Comparison of ENCODE assay signal across 9 cellular contexts in genomic region chr1:241637604-241638003, GRCh38. TPM values are rescaled to one million over a fixed set of nuclear protein-coding genes. Genes with fewer than 3 reads are reported as not detected.
DNase-seq lines count a peak whose midpoint lies in the region; ATAC-seq, FAIRE-seq and TF ChIP-seq lines count a peak whose summit lies in the region.
"Had no signal": no experiment of that assay in that cellular context is flagged by ENCODE, and none has a peak within 500 bp of the region (broad histone marks: within the 10 kb centered on the region; RNA-seq: fewer than 3 reads in every experiment).

No MANE protein-coding gene starts in this region.

- H3K4me2 ChIP-seq in OCI-LY7 (ENCODE audit: low read length) (peak overlapping the region; percentile 93), trophoblast cell (ENCODE audit: low read length) (peak overlapping the region; percentile 66)

- POLR2A ChIA-PET in activated CD4-positive, alpha-beta T cell treated with anti-CD3 and anti-CD28 coated beads for 36 hours (lab: Charles Lee): interaction anchor here (0.6 to 0.7 kb wide), 2 partner anchors 118 to 214 kb away, joined by 6 to 16 read pairs; partner anchors contain the start of gene FH
- POLR2A ChIA-PET in OCI-LY7 (lab: Charles Lee): interaction anchor here (2.8 kb wide), 1 partner anchor 10 kb away, joined by 8 read pairs; no protein-coding TSS in a partner anchor

- no TSS peak for BruUV-seq in OCI-LY7 (replicated peaks; lab: Mats Ljungman, UMichigan)

- intact Hi-C loops in activated CD4-positive, alpha-beta T cell treated with anti-CD3 and anti-CD28 coated beads for 36 hours (cut with DNase I, micrococcal nuclease): no loop called here
- intact Hi-C loops in OCI-LY7 (cut with micrococcal nuclease; ENCODE audit: unreplicated experiment): no loop called here
- intact Hi-C loops in dendritic cell treated with granulocyte-macrophage colony-stimulating factor and Interleukin-4, amounts not matched to agents 40 ng/mL and 50 ng/mL, for 4 days (cut with micrococcal nuclease): no loop called here

- H3K36me3 Mint-ChIP-seq in activated CD4-positive, alpha-beta T cell treated with anti-CD3 and anti-CD28 coated beads for 36 hours (ENCODE audit: low read depth): peaks cover 34% of the 10 kb centered on the region
- peaks cover 28% of the 10 kb centered on the region for H3K36me3 Mint-ChIP-seq in dendritic cell treated with granulocyte-macrophage colony-stimulating factor and Interleukin-4, amounts not matched to agents 40 ng/mL and 50 ng/mL, for 4 days (ENCODE audit: low read depth)

- no peak for FAIRE-seq in frontal cortex (lab: Jason Lieb, UNC)

- H2AK5ac ChIP-seq in trophoblast cell (ENCODE audit: low read length): no peak overlapping the region

- H3K4me1 Mint-ChIP-seq in activated CD4-positive, alpha-beta T cell treated with anti-CD3 and anti-CD28 coated beads for 36 hours: peaks cover 45% of the 10 kb centered on the region
- H3K4me1 Mint-ChIP-seq in dendritic cell treated with granulocyte-macrophage colony-stimulating factor and Interleukin-4, amounts not matched to agents 40 ng/mL and 50 ng/mL, for 4 days (ENCODE audit: low read depth): peaks cover 39% of the 10 kb centered on the region

- no peak overlapping the region for H2BK12ac ChIP-seq in trophoblast cell (ENCODE audit: low read length)

- no peaks in the 10 kb centered on the region for H4K20me1 ChIP-seq in OCI-LY7 (ENCODE audit: insufficient read depth, low read length)

- DNase-seq in activated CD4-positive, alpha-beta T cell treated with anti-CD3 and anti-CD28 coated beads for 36 hours: no peak
- DNase-seq in activated CD4-positive, alpha-beta T cell treated with anti-CD3 and anti-CD28 coated beads for 4 hours: no peak
- DNase-seq in OCI-LY7 (ENCODE audit: low spot score) (no peak), trophoblast cell (peak; percentile 54 to 81), AG08395 (ENCODE audit: low spot score) (no peak), UCSD-AML1 (lab: John Stamatoyannopoulos, UW; ENCODE audit: unreplicated experiment) (no peak), frontal cortex (ENCODE audit: low spot score in 2 of 2) (no peak)

- H3K79me1 ChIP-seq in trophoblast cell (ENCODE audit: low read length): peaks cover 10% of the 10 kb centered on the region

- peak overlapping the region; percentile 56 for H2BK5ac ChIP-seq in trophoblast cell (ENCODE audit: low read depth, low read length, poor library complexity)

- peaks cover 16% of the 10 kb centered on the region; the same call in 1 of the 2 replicates for H3K79me2 ChIP-seq in OCI-LY7 (ENCODE audit: insufficient read depth, low read depth, low read length)
- peaks cover 9% of the 10 kb centered on the region for H3K79me2 ChIP-seq in trophoblast cell (ENCODE audit: control insufficient read depth, insufficient read depth, low read length, poor library complexity)

- peaks cover 37% of the 10 kb centered on the region for H3K4me1 ChIP-seq in OCI-LY7 (ENCODE audit: insufficient read depth, low read length, poor library complexity, severe bottlenecking)
- H3K4me1 ChIP-seq in trophoblast cell (ENCODE audit: control insufficient read depth in 1 of 2, insufficient read depth in 2 of 2, low read length in 2 of 2): peaks cover 2 to 15% of the 10 kb centered on the region in 2 experiments

- H4K91ac ChIP-seq in trophoblast cell (ENCODE audit: low read depth, low read length): no peak overlapping the region

- H3K36me3 ChIP-seq in OCI-LY7 (ENCODE audit: insufficient read depth, low read length): peaks cover 26% of the 10 kb centered on the region
- peaks cover 0 to 5% of the 10 kb centered on the region in 2 experiments for H3K36me3 ChIP-seq in trophoblast cell (ENCODE audit: control insufficient read depth in 1 of 2, insufficient read depth in 2 of 2, low read length in 2 of 2)

- peak overlapping the region; percentile 77 for H3K4me3 Mint-ChIP-seq in activated CD4-positive, alpha-beta T cell treated with anti-CD3 and anti-CD28 coated beads for 36 hours
- peak overlapping the region; percentile 52 for H3K4me3 Mint-ChIP-seq in dendritic cell treated with granulocyte-macrophage colony-stimulating factor and Interleukin-4, amounts not matched to agents 40 ng/mL and 50 ng/mL, for 4 days

- no peak overlapping the region for H3K27ac ChIP-seq in OCI-LY7 (ENCODE audit: low read depth, low read length, poor library complexity, severe bottlenecking)
- peak overlapping the region; percentile 51 for H3K27ac ChIP-seq in trophoblast cell (ENCODE audit: low read depth, low read length)

- no peak overlapping the region for H3K9ac ChIP-seq in trophoblast cell (ENCODE audit: low read length)

- H3K27me3 ChIP-seq in trophoblast cell (ENCODE audit: insufficient read depth, low read length): no peaks in the 10 kb centered on the region

- no peak overlapping the region for H3K14ac ChIP-seq in trophoblast cell (ENCODE audit: low read length)

- no CpG with 5 or more reads among the region's 4 CpGs for WGBS in trophoblast cell (ENCODE audit: extremely low coverage, insufficient coverage, insufficient read length)

- H3K9me3 Mint-ChIP-seq in activated CD4-positive, alpha-beta T cell treated with anti-CD3 and anti-CD28 coated beads for 36 hours (ENCODE audit: low read depth): peaks cover 7% of the 10 kb centered on the region
- no peaks in the 10 kb centered on the region for H3K9me3 Mint-ChIP-seq in dendritic cell treated with granulocyte-macrophage colony-stimulating factor and Interleukin-4, amounts not matched to agents 40 ng/mL and 50 ng/mL, for 4 days

- H3K4ac ChIP-seq in trophoblast cell (ENCODE audit: low read depth, low read length): peak overlapping the region; percentile 2

- no peaks in the 10 kb centered on the region for H3K27me3 Mint-ChIP-seq in activated CD4-positive, alpha-beta T cell treated with anti-CD3 and anti-CD28 coated beads for 36 hours
- no peaks in the 10 kb centered on the region for H3K27me3 Mint-ChIP-seq in dendritic cell treated with granulocyte-macrophage colony-stimulating factor and Interleukin-4, amounts not matched to agents 40 ng/mL and 50 ng/mL, for 4 days

- H3K9me3 ChIP-seq in OCI-LY7 (ENCODE audit: low read length) (no peaks in the 10 kb centered on the region), trophoblast cell (ENCODE audit: insufficient read depth, low read depth, low read length) (peaks cover 3% of the 10 kb centered on the region)

- H3K9me2 ChIP-seq in OCI-LY7 (ENCODE audit: insufficient read depth, low read length): no peaks in the 10 kb centered on the region

- H3K18ac ChIP-seq in trophoblast cell (ENCODE audit: low read length): no peak overlapping the region

- H4K12ac ChIP-seq in trophoblast cell (ENCODE audit: low read depth, low read length): no peak overlapping the region

- H3K27ac Mint-ChIP-seq in activated CD4-positive, alpha-beta T cell treated with anti-CD3 and anti-CD28 coated beads for 36 hours: no peak overlapping the region
- peak overlapping the region; percentile 33 for H3K27ac Mint-ChIP-seq in dendritic cell treated with granulocyte-macrophage colony-stimulating factor and Interleukin-4, amounts not matched to agents 40 ng/mL and 50 ng/mL, for 4 days

- CTCF ChIA-PET in activated CD4-positive, alpha-beta T cell treated with anti-CD3 and anti-CD28 coated beads for 36 hours (lab: Charles Lee): interaction anchor here (0.8 to 1.3 kb wide), 2 partner anchors 10 to 16 kb away, joined by 4 read pairs; no protein-coding TSS in a partner anchor
- CTCF ChIA-PET in OCI-LY7 (lab: Charles Lee; ENCODE audit: unreplicated experiment): no interaction called here

- H3K4me3 ChIP-seq in OCI-LY7 (ENCODE audit: low read depth, low read length, poor library complexity, severe bottlenecking): no peak overlapping the region
- no peak overlapping the region for H3K4me3 ChIP-seq in trophoblast cell (ENCODE audit: low read depth, low read length)

- no peak for TF ChIP-seq CTCF in OCI-LY7 (conservative IDR thresholded peaks at IDR 0.05; ENCODE audit: low read length)

- H2AFZ ChIP-seq in OCI-LY7 (ENCODE audit: low read length) (no peak overlapping the region), trophoblast cell (ENCODE audit: insufficient read depth, low read length, poor library complexity) (no peak overlapping the region)

- ATAC-seq in activated CD4-positive, alpha-beta T cell treated with anti-CD3 and anti-CD28 coated beads for 36 hours: no peak

- H4K8ac ChIP-seq in trophoblast cell (ENCODE audit: low read depth, low read length): peak overlapping the region; percentile 13

- no peak overlapping the region for H3K23ac ChIP-seq in trophoblast cell (ENCODE audit: low read length)

- no peak overlapping the region for H2BK120ac ChIP-seq in trophoblast cell (ENCODE audit: insufficient read depth, low read length, poor library complexity)

RNA-seq across cellular contexts. Expression of gene CHML, which starts 2.6 kb away (rescaled TPM):
- total RNA-seq in activated CD4-positive, alpha-beta T cell treated with anti-CD3 and anti-CD28 coated beads for 36 hours: 10 to 100 TPM; 13.4 to 16.5 TPM
- 19.2 and 22.6 TPM in 2 replicates for total RNA-seq in OCI-LY7 (2014; rRNA removed; shearing (Covaris generic))
- total RNA-seq in OCI-LY7 (2022): 10.7 and 10.8 TPM in 2 replicates
- 9.6 and 10.3 TPM in 2 replicates for polyA plus RNA-seq in trophoblast cell (2013)
- total RNA-seq in frontal cortex: 76.6 TPM

RNA-seq across cellular contexts. Expression of gene OPN3, which starts 2.6 kb away (rescaled TPM):
- total RNA-seq in activated CD4-positive, alpha-beta T cell treated with anti-CD3 and anti-CD28 coated beads for 36 hours: 10 to 100 TPM; 10.8 to 12.2 TPM
- total RNA-seq in OCI-LY7 (2014; rRNA removed; shearing (Covaris generic)): 18.9 and 19.8 TPM in 2 replicates
- total RNA-seq in OCI-LY7 (2022) (10.7 and 14.3 TPM in 2 replicates), frontal cortex (6.5 TPM)
- polyA plus RNA-seq in trophoblast cell (2013): 211 and 231 TPM in 2 replicates

RNA-seq across cellular contexts. Expression of gene WDR64, which starts 14.5 kb away (rescaled TPM):
- not detected for total RNA-seq in activated CD4-positive, alpha-beta T cell treated with anti-CD3 and anti-CD28 coated beads for 36 hours
- total RNA-seq in OCI-LY7 (2014; rRNA removed; shearing (Covaris generic)): not detected in 2 replicates
- not detected in 2 replicates for total RNA-seq in OCI-LY7 (2022)
- 0.72 and 0.86 TPM in 2 replicates for polyA plus RNA-seq in trophoblast cell (2013)
- not detected for total RNA-seq in frontal cortex
- total RNA-seq: esophagus mucosa had no signal

Comparison
In these comparisons a context has a peak if more than half of its experiments do, and no peak if none do; other contexts are left out.
1. DNase-seq: peak in trophoblast cell (2 of 2); none in activated CD4-positive, alpha-beta T cell treated with anti-CD3 and anti-CD28 coated beads for 36 hours (single experiment), activated CD4-positive, alpha-beta T cell treated with anti-CD3 and anti-CD28 coated beads for 4 hours (0 of 2), OCI-LY7 (single experiment), AG08395 (single experiment), UCSD-AML1 (single experiment) and frontal cortex (0 of 2).